ENCODE assay signal across 20 cellular contexts in genomic region chr22:38192475-38192863, GRCh38.
"Had no signal": no experiment of that assay in that cellular context is flagged by ENCODE, and none has a peak within 500 bp of the region (broad histone marks: within the 10 kb centered on the region; RNA-seq: fewer than 3 reads in every experiment).

No MANE protein-coding gene starts in this region.

- H3K4me1 ChIP-seq: uterus had no signal

- H3K4me3 ChIP-seq: heart left ventricle, left lung, spleen, stomach, uterus had no signal

- H3K27ac Mint-ChIP-seq: activated CD4-positive, alpha-beta T cell treated with anti-CD3 and anti-CD28 coated beads, Interleukin-2, amount 10 ng/mL, durations not matched to agents 24 days and 14 days; activated naive CD8-positive, alpha-beta T cell; activated T-cell treated with anti-CD3 and anti-CD28 coated beads, Interleukin-2, amount 50 U/mL, for 72 hours; endodermal cell; T-helper 2 cell treated with Interferon-gamma antibody and Interleukin-4, amounts not matched to agents 5 μg/mL and 100 μg/mL, for 36 hours had no signal

- H3K36me3 Mint-ChIP-seq: activated naive CD8-positive, alpha-beta T cell; naive thymus-derived CD4-positive, alpha-beta T cell had no signal

- H3K9me3 Mint-ChIP-seq: activated CD4-positive, alpha-beta T cell treated with anti-CD3 and anti-CD28 coated beads, Interleukin-2, amount 10 ng/mL, durations not matched to agents 24 days and 14 days; activated T-cell treated with anti-CD3 and anti-CD28 coated beads, Interleukin-2, amount 50 U/mL, for 72 hours; T-helper 2 cell treated with Interferon-gamma antibody and Interleukin-4, amounts not matched to agents 5 μg/mL and 100 μg/mL, for 36 hours had no signal

- ATAC-seq: activated T-cell treated with anti-CD3 and anti-CD28 coated beads, Interleukin-2, amount 50 U/mL, for 72 hours; heart left ventricle; left lung; naive thymus-derived CD4-positive, alpha-beta T cell; sciatic nerve had no signal

- H3K9me3 ChIP-seq: heart left ventricle, left lung, spleen, stomach, uterus had no signal

- FAIRE-seq: frontal cortex, islet of Langerhans had no signal

- DNase-seq: activated CD4-positive, alpha-beta T cell treated with anti-CD3 and anti-CD28 coated beads, Interleukin-2, amount 10 ng/mL, durations not matched to agents 24 days and 14 days; activated CD4-positive, CD25-positive, alpha-beta regulatory T cell; activated CD8-positive, alpha-beta memory T cell treated with anti-CD3 and anti-CD28 coated beads, Interleukin-2, amount 50 U/mL, for 48 hours; activated gamma-delta T cell treated with Interleukin-2 at 50 U/mL for 16 hours; activated T-cell treated with anti-CD3 and anti-CD28 coated beads, Interleukin-2, amount 50 U/mL, for 72 hours; amygdala; brain microvascular endothelial cell; endodermal cell; heart left ventricle; left lung; mammary epithelial cell; naive thymus-derived CD4-positive, alpha-beta T cell; spleen; stomach; uterus had no signal

- H3K4me3 Mint-ChIP-seq: activated CD4-positive, alpha-beta T cell treated with anti-CD3 and anti-CD28 coated beads, Interleukin-2, amount 10 ng/mL, durations not matched to agents 24 days and 14 days; activated naive CD8-positive, alpha-beta T cell; activated T-cell treated with anti-CD3 and anti-CD28 coated beads, Interleukin-2, amount 50 U/mL, for 72 hours; endodermal cell; naive thymus-derived CD4-positive, alpha-beta T cell; T-helper 2 cell treated with Interferon-gamma antibody and Interleukin-4, amounts not matched to agents 5 μg/mL and 100 μg/mL, for 36 hours had no signal

- H3K27me3 ChIP-seq: brain microvascular endothelial cell, heart left ventricle, left lung, spleen, stomach, uterus had no signal

- H3K36me3 ChIP-seq: brain microvascular endothelial cell, heart left ventricle, left lung, spleen, stomach, uterus had no signal

- H3K27ac ChIP-seq: brain microvascular endothelial cell, heart left ventricle, stomach, uterus had no signal
